ENCODE assay signal across 22 cellular contexts in genomic region chr1:221762121-221762520, GRCh38.
"Had no signal": no experiment of that assay in that cellular context is flagged by ENCODE, and none has a peak within 500 bp of the region (broad histone marks: within the 10 kb centered on the region; RNA-seq: fewer than 3 reads in every experiment).

No MANE protein-coding gene starts in this region.

- H3K9me3 ChIP-seq: gastrocnemius medialis, heart right ventricle, pancreas, stomach had no signal

- H3K27ac ChIP-seq: gastrocnemius medialis, heart right ventricle, stomach had no signal

- H3K36me3 ChIP-seq: gastrocnemius medialis, heart right ventricle, pancreas, stomach had no signal

- H3K4me3 ChIP-seq: gastrocnemius medialis, heart right ventricle, pancreas, stomach had no signal

- DNase-seq: cerebellar nuclear complex; endodermal cell; gastrocnemius medialis; heart right ventricle; hypothalamus; kidney glomerular epithelial cell; mammary epithelial cell; occipital lobe; pancreas; right cardiac atrium; stimulated activated CD4-positive, alpha-beta T cell treated with anti-CD3 and anti-CD28 coated beads, Interleukin-15, amount 100 ng/mL, for 24 hours; stimulated activated CD4-positive, alpha-beta T cell treated with anti-CD3 and anti-CD28 coated beads, Interleukin-1b, Interleukin-23, amount 100 ng/mL, for 48 hours; stimulated activated CD4-positive, alpha-beta T cell treated with anti-CD3 and anti-CD28 coated beads, Interleukin-4, amount 100 ng/mL, for 24 hours; stimulated activated naive CD4-positive, alpha-beta T cell; stomach; substantia nigra had no signal

- H3K27ac Mint-ChIP-seq: dendritic cell treated with granulocyte-macrophage colony-stimulating factor and Interleukin-4, amounts not matched to agents 40 ng/mL and 50 ng/mL, for 4 days; endodermal cell; nephron; progenitor cell of endocrine pancreas had no signal

- FAIRE-seq: colon, islet of Langerhans, pancreas had no signal

- ATAC-seq: esophagus mucosa, gastrocnemius medialis, right cardiac atrium had no signal

- H3K27me3 Mint-ChIP-seq: dendritic cell treated with granulocyte-macrophage colony-stimulating factor and Interleukin-4, amounts not matched to agents 40 ng/mL and 50 ng/mL, for 4 days; progenitor cell of endocrine pancreas had no signal

- H3K9me3 Mint-ChIP-seq: dendritic cell treated with granulocyte-macrophage colony-stimulating factor and Interleukin-4, amounts not matched to agents 40 ng/mL and 50 ng/mL, for 4 days; endodermal cell; nephron had no signal

- H3K27me3 ChIP-seq: gastrocnemius medialis, heart right ventricle, pancreas, stomach had no signal

- H3K4me3 Mint-ChIP-seq: dendritic cell treated with granulocyte-macrophage colony-stimulating factor and Interleukin-4, amounts not matched to agents 40 ng/mL and 50 ng/mL, for 4 days; endodermal cell; nephron had no signal
